ENCODE assay signal across 18 cellular contexts in the genomic region with DNA sequence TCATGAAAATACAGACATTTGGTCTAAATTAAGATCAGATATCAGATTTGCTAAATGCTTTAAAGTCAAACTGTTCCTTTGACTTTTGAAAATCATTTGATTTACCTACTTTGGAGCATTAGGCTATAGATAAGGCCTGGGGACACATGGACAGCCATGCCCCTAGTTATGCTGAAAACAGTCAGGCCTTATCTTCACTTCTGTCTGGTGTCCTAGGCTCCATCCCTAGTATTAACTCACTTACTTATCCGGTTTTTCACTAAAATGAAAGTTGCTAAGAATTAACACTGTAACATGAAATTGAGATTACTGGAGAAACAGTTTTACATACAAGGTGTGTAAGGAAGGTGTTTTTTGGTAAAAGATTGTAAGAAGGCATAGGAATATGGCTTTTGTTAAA. TPM values are rescaled to one million over a fixed set of nuclear protein-coding genes. Genes with fewer than 3 reads are reported as not detected.
DNase-seq lines count a peak whose midpoint lies in the region; ATAC-seq and TF ChIP-seq lines count a peak whose summit lies in the region.
"Had no signal": no experiment of that assay in that cellular context is flagged by ENCODE, and none has a peak within 500 bp of the region (broad histone marks: within the 10 kb centered on the region; RNA-seq: fewer than 3 reads in every experiment).

No MANE protein-coding gene starts in this region.

- peaks cover 3% of the 10 kb centered on the region for H3K36me3 Mint-ChIP-seq in T-helper 17 cell (ENCODE audit: low read depth)
- H3K36me3 Mint-ChIP-seq: CD4-positive, CD25-positive, alpha-beta regulatory T cell had no signal

- no peak for TF ChIP-seq CTCF in SK-N-SH (IDR thresholded peaks at IDR 0.05)

- 0 out of 4 replicates have a peak, but pooled peaks of 1 of the 2 experiments have one; percentile 40 for TF ChIP-seq EP300 in SK-N-SH (IDR thresholded peaks at IDR 0.05; ENCODE audit: borderline replicate concordance in 1 of 2, low read depth in 1 of 2, low read length in 1 of 2)

- peak; percentile 32 for DNase-seq in SK-N-SH
- peak; percentile 43 for DNase-seq in NCI-H82 treated with DMSO at 0.1 percent for 48 hours (lab: John Stamatoyannopoulos, UW; ENCODE audit: unreplicated experiment)
- DNase-seq in erythroblast (lab: John Stamatoyannopoulos, UW): peak; percentile 8 to 43
- DNase-seq in D341Med (ENCODE audit: low spot score): no peak
- DNase-seq in kidney glomerular epithelial cell (lab: John Stamatoyannopoulos, UW): no peak
- no peak for DNase-seq in UCSD-AML1 (lab: John Stamatoyannopoulos, UW; ENCODE audit: unreplicated experiment)
- DNase-seq in T-helper 17 cell: no peak
- DNase-seq: AML-193; Calu3; CD4-positive, CD25-positive, alpha-beta regulatory T cell; DMS153; DMS79 treated with DMSO at 0.1 percent for 48 hours; EL had no signal

- ATAC-seq in SK-N-SH treated with all-trans-retinoic acid at 6 μM for 48 hours (no peak), T-helper 17 cell (no peak)
- ATAC-seq: HCT116 had no signal

- no peak overlapping the region for H2AFZ ChIP-seq in SK-N-SH (ENCODE audit: low read depth)

- H3K27ac ChIP-seq in SK-N-SH (ENCODE audit: low read depth in 2 of 2, low read length in 1 of 2): peak overlapping the region in 1 of 2 experiments; percentile 82; a peak in 2 of 4 replicates
- H3K27ac ChIP-seq: 22Rv1; BLaER1 treated with 17β-estradiol and CSF1 and Interleukin-3, amounts not matched to agents 10 nM and 100 nM had no signal

- POLR2A ChIA-PET in SK-N-SH (lab: Yijun Ruan, JAX): no interaction called here

- H3K4me3 ChIP-seq in SK-N-SH (ENCODE audit: low read depth in 2 of 2, low read length in 1 of 2): no peak overlapping the region
- H3K4me3 ChIP-seq: BLaER1 treated with 17β-estradiol and CSF1 and Interleukin-3, amounts not matched to agents 10 nM and 100 nM had no signal

- peaks cover 0 to 11% of the 10 kb centered on the region in 2 experiments for H3K36me3 ChIP-seq in SK-N-SH (replicated peaks in 1 of 2; ENCODE audit: control insufficient read depth in 1 of 2, insufficient read depth in 2 of 2, low read length in 1 of 2)

- no peaks in the 10 kb centered on the region for H3K79me2 ChIP-seq in SK-N-SH (ENCODE audit: insufficient read depth)

- peaks cover 5% of the 10 kb centered on the region for H3K4me1 Mint-ChIP-seq in T-helper 17 cell

- H3K9me2 ChIP-seq in SK-N-SH: no peaks in the 10 kb centered on the region

- no peak overlapping the region for H3K4me3 Mint-ChIP-seq in T-helper 17 cell

- H3F3A ChIP-seq in SK-N-SH (replicated peaks; ENCODE audit: insufficient read depth): peaks cover 4% of the 10 kb centered on the region

- H3K27ac Mint-ChIP-seq in T-helper 17 cell: no peak overlapping the region
- H3K27ac Mint-ChIP-seq: CD4-positive, CD25-positive, alpha-beta regulatory T cell had no signal

- no peaks in the 10 kb centered on the region for H4K20me1 ChIP-seq in SK-N-SH (ENCODE audit: insufficient read depth)
- H4K20me1 ChIP-seq: BLaER1 treated with 17β-estradiol and CSF1 and Interleukin-3, amounts not matched to agents 10 nM and 100 nM had no signal

- peaks cover 0 to 16% of the 10 kb centered on the region in 2 experiments; a peak in 3 of 4 replicates for H3K4me1 ChIP-seq in SK-N-SH (ENCODE audit: control insufficient read depth in 1 of 2, insufficient read depth in 2 of 2, low read depth in 1 of 2, low read length in 1 of 2)

- H3K4me2 ChIP-seq in SK-N-SH: no peak overlapping the region
- H3K4me2 ChIP-seq: BLaER1 treated with 17β-estradiol and CSF1 and Interleukin-3, amounts not matched to agents 10 nM and 100 nM had no signal

- no peaks in the 10 kb centered on the region for H3K27me3 Mint-ChIP-seq in T-helper 17 cell

- WGBS in SK-N-SH (ENCODE audit: low lambda C conversion rate): 40% methylated on average over 1 of the region's 1 CpG

- no peak for TF ChIP-seq RAD21 in SK-N-SH (IDR thresholded peaks at IDR 0.05; ENCODE audit: low read length)

- H3K27me3 ChIP-seq in SK-N-SH (ENCODE audit: insufficient read depth): no peaks in the 10 kb centered on the region
- H3K27me3 ChIP-seq: BLaER1 treated with 17β-estradiol and CSF1 and Interleukin-3, amounts not matched to agents 10 nM and 100 nM had no signal

- CTCF ChIA-PET in SK-N-SH (lab: Yijun Ruan, JAX): no interaction called here

- H3K9me3 ChIP-seq in SK-N-SH (no peaks in the 10 kb centered on the region), T-helper 17 cell (ENCODE audit: control insufficient read depth, low read length, poor library complexity, severe bottlenecking) (no peaks in the 10 kb centered on the region)

- no peak overlapping the region for H3K9ac ChIP-seq in SK-N-SH
- H3K9ac ChIP-seq: BLaER1 treated with 17β-estradiol and CSF1 and Interleukin-3, amounts not matched to agents 10 nM and 100 nM had no signal

- no peak for TF ChIP-seq POLR2A in erythroblast (IDR thresholded peaks at IDR 0.05; ENCODE audit: low read length)

TF ChIP-seq in SK-N-SH, 30 proteins besides CTCF, POLR2A, EP300 and RAD21:
- TF ChIP-seq CHD2 (IDR thresholded peaks at IDR 0.05; ENCODE audit: low read length, partially characterized antibody) (peak; percentile 40), GATA2 (CRISPR knock-in tag; IDR thresholded peaks at IDR 0.05) (peak; percentile 79), MXI1 (IDR thresholded peaks at IDR 0.05; ENCODE audit: low read depth, low read length) (0 out of 2 replicates have a peak, but pooled peaks have one; percentile 25)
- TF ChIP-seq, protein P1, sequence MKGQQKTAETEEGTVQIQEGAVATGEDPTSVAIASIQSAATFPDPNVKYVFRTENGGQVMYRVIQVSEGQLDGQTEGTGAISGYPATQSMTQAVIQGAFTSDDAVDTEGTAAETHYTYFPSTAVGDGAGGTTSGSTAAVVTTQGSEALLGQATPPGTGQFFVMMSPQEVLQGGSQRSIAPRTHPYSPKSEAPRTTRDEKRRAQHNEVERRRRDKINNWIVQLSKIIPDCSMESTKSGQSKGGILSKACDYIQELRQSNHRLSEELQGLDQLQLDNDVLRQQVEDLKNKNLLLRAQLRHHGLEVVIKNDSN (IDR thresholded peaks at IDR 0.05; ENCODE audit: borderline replicate concordance, low read depth): no peak

TF ChIP-seq in SK-N-SH treated with all-trans-retinoic acid at 6 μM for 48 hours, 23 proteins besides CTCF, POLR2A, EP300 and RAD21:
- TF ChIP-seq, protein P2, sequence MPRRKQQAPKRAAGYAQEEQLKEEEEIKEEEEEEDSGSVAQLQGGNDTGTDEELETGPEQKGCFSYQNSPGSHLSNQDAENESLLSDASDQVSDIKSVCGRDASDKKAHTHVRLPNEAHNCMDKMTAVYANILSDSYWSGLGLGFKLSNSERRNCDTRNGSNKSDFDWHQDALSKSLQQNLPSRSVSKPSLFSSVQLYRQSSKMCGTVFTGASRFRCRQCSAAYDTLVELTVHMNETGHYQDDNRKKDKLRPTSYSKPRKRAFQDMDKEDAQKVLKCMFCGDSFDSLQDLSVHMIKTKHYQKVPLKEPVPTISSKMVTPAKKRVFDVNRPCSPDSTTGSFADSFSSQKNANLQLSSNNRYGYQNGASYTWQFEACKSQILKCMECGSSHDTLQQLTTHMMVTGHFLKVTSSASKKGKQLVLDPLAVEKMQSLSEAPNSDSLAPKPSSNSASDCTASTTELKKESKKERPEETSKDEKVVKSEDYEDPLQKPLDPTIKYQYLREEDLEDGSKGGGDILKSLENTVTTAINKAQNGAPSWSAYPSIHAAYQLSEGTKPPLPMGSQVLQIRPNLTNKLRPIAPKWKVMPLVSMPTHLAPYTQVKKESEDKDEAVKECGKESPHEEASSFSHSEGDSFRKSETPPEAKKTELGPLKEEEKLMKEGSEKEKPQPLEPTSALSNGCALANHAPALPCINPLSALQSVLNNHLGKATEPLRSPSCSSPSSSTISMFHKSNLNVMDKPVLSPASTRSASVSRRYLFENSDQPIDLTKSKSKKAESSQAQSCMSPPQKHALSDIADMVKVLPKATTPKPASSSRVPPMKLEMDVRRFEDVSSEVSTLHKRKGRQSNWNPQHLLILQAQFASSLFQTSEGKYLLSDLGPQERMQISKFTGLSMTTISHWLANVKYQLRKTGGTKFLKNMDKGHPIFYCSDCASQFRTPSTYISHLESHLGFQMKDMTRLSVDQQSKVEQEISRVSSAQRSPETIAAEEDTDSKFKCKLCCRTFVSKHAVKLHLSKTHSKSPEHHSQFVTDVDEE (CRISPR knock-in tag; IDR thresholded peaks at IDR 0.05): no peak
- no peak for TF ChIP-seq ZFP30 (CRISPR knock-in tag; IDR thresholded peaks at IDR 0.05)
- TF ChIP-seq ARNTL (CRISPR knock-in tag; IDR thresholded peaks at IDR 0.05; ENCODE audit: borderline replicate concordance, low read depth): no peak
- TF ChIP-seq, protein P3, sequence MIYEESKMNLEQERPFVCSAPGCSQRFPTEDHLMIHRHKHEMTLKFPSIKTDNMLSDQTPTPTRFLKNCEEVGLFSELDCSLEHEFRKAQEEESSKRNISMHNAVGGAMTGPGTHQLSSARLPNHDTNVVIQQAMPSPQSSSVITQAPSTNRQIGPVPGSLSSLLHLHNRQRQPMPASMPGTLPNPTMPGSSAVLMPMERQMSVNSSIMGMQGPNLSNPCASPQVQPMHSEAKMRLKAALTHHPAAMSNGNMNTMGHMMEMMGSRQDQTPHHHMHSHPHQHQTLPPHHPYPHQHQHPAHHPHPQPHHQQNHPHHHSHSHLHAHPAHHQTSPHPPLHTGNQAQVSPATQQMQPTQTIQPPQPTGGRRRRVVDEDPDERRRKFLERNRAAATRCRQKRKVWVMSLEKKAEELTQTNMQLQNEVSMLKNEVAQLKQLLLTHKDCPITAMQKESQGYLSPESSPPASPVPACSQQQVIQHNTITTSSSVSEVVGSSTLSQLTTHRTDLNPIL (CRISPR knock-in tag; IDR thresholded peaks at IDR 0.05; ENCODE audit: low read depth): no peak
- no peak for TF ChIP-seq CSDC2 (CRISPR knock-in tag; IDR thresholded peaks at IDR 0.05)
- TF ChIP-seq OSR1 (CRISPR knock-in tag; IDR thresholded peaks at IDR 0.05): no peak
- no peak for TF ChIP-seq ESRRG (CRISPR knock-in tag; IDR thresholded peaks at IDR 0.05)
- no peak for TF ChIP-seq SNAI2 (CRISPR knock-in tag; IDR thresholded peaks at IDR 0.05)
- TF ChIP-seq BACH2 (CRISPR knock-in tag; IDR thresholded peaks at IDR 0.05; ENCODE audit: borderline replicate concordance): no peak
TF ChIP-seq in SK-N-SH treated with all-trans-retinoic acid at 6 μM for 48 hours: peak in this region for 0.

RNA-seq across cellular contexts. Expression of a gene that starts 4.5 kb away (rescaled TPM):
- polyA plus RNA-seq in SK-N-SH (2012; rRNA removed): 0.30 and 0.54 TPM in 2 replicates
- polyA plus RNA-seq in SK-N-SH (2012; cell fraction: cytosol; rRNA removed): 0.16 and 0.27 TPM in 2 replicates
- 0.95 and 2.5 TPM in 2 replicates for polyA plus RNA-seq in SK-N-SH (2012; cell fraction: nucleus; rRNA removed)
- total RNA-seq in T-helper 17 cell: under 1 TPM; 0.18 to 0.47 TPM
- total RNA-seq: H4 had no signal

RNA-seq across cellular contexts. Expression of a gene that starts 4.9 kb away (rescaled TPM):
- polyA plus RNA-seq in SK-N-SH (2012; rRNA removed): 30.7 and 35.7 TPM in 2 replicates
- polyA plus RNA-seq in SK-N-SH (2012; cell fraction: cytosol; rRNA removed): 46.1 and 62.1 TPM in 2 replicates
- polyA plus RNA-seq in SK-N-SH (2012; cell fraction: nucleus; rRNA removed): 14.4 and 21.8 TPM in 2 replicates
- total RNA-seq in T-helper 17 cell: 10 to 100 TPM; 44.6 to 48.1 TPM

Comparison
In these comparisons a context has a peak if more than half of its experiments do, and no peak if none do; other contexts are left out.
1. DNase-seq: peak in SK-N-SH (single experiment), NCI-H82 treated with DMSO at 0.1 percent for 48 hours (single experiment) and erythroblast (2 of 2); none in D341Med (single experiment), kidney glomerular epithelial cell (single experiment), UCSD-AML1 (single experiment) and T-helper 17 cell (0 of 3).